ENCODE assay signal across 8 cellular contexts in the genomic region with DNA sequence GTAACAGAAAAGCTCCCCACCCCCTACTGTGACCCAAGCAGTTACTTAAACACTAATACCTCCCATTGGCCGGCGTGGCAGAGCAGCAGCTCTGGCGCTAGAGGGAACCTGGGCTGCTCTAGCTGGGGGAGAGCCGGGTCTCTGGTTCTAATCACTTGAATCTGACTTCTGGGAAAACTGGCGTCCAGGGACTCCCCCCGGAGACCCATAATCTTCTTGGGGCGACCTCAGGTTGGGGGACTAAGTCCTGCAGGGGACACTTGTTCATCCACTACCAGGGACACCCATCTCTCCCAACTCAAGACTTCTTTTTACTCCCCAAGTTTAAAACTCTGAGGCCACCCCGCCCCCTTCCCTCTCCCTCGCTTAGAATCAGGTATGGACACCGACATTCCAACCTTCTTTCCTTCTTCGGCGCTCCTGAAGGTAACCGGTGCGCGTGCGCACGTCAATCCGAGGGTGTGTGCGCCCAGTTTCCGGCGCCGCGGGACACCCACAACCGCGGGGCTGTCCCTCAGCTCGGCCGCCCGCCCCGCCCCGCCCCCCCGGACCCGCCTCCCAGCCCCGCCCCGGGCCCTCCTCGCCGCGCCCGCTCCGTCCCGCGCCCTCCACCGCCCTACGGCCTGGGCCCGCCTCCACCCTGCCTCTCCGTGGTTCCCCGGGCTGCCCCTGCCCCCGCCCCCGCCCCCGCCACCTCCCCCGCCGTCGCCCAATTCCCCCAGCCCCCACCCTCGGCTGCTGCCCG. TPM values are rescaled to one million over a fixed set of nuclear protein-coding genes. Genes with fewer than 3 reads are reported as not detected.
A peak's percentile ranks its signal among the peaks of the same experiment; 100 is the strongest.
DNase-seq lines count a peak whose midpoint lies in the region; ATAC-seq and TF ChIP-seq lines count a peak whose summit lies in the region.

A gene with protein sequence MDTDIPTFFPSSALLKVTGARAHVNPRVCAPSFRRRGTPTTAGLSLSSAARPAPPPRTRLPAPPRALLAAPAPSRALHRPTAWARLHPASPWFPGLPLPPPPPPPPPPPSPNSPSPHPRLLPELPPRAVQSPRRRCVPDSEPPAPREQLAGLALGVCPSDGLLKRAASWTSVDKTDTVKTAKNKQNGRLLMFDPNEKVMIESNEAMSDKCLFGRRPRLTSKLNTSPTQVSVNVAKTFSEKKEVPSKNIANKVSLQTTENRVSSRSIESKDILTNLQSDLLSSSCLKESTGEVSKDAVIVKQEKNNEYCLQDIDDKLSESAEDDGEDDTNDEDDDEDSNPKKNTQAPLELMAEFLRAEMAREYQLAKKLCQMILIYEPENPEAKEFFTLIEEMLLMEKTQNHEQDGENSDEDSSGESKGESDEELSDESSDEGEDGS (plus strand): TSS at position 75 of the 745 bp plus-strand sequence. CDS start 304 bp downstream, at position 379.

- DNase-seq in AG04449 (ENCODE audit: low read depth, low spot score), result no peak
- peak; percentile 76 to 86 for DNase-seq in NCI-H524 (lab: John Stamatoyannopoulos, UW)
- DNase-seq in activated CD4-positive, alpha-beta T cell treated with anti-CD3 and anti-CD28 coated beads, Interleukin-2, amount 50 U/mL, for 48 hours, result peak; percentile 65 to 72
- peak; percentile 88 for DNase-seq in ecto neural progenitor cell (ENCODE audit: low spot score)
- peak; percentile 87 for DNase-seq in lower lobe of right lung
- DNase-seq in stimulated activated CD4-positive, alpha-beta T cell treated with anti-CD3 and anti-CD28 coated beads, TNF-alpha, amount 100 ng/mL, for 1 hour (ENCODE audit: low read depth in 3 of 3, low spot score in 1 of 3), result peak in 2 of 3 donors; percentile 36 to 42

- POLR2A ChIA-PET in AG04449 (lab: Yijun Ruan, JAX), result interaction anchor here (0.6 kb wide), 1 partner anchor 156 kb away, joined by 3 read pairs; no protein-coding TSS in a partner anchor

- H3K36me3 ChIP-seq in lower lobe of right lung, result no peaks in the 10 kb centered on the region

- TF ChIP-seq CTCF in AG04449 (IDR thresholded peaks at IDR 0.05; ENCODE audit: insufficient read depth, low read length, missing control alignments) (peak; percentile 8), lower lobe of right lung (IDR thresholded peaks at IDR 0.05) (peak; percentile 26)

- peaks cover 6% of the 10 kb centered on the region for H3K4me1 ChIP-seq in lower lobe of right lung

- H3K4me3 ChIP-seq in AG04449 (ENCODE audit: low read depth, low read length), result peak within 1 kb of the TSS; percentile 66
- peak within 1 kb of the TSS; percentile 70 for H3K4me3 ChIP-seq in lower lobe of right lung

- H3K27ac ChIP-seq in lower lobe of right lung, result peak within 1 kb of the TSS; percentile 79

- CTCF ChIA-PET in AG04449 (lab: Yijun Ruan, JAX), result interaction anchor here (1.0 to 1.1 kb wide), 4 partner anchors 9 to 42 kb away, joined by 3 to 4 read pairs (median 3); no protein-coding TSS in a partner anchor

- no peaks in the 10 kb centered on the region for H3K9me3 ChIP-seq in lower lobe of right lung

- ATAC-seq in GM19035 (IDR thresholded peaks at IDR 0.05; ENCODE audit: unreplicated experiment) (peak; percentile 85), HG03342 (IDR thresholded peaks at IDR 0.05; ENCODE audit: unreplicated experiment) (peak; percentile 71), lower lobe of right lung (peak; percentile 95 to 97)

- intact Hi-C loops in lower lobe of right lung (cut with DNase I), result no loop called here

- no peaks in the 10 kb centered on the region for H3K27me3 ChIP-seq in lower lobe of right lung (ENCODE audit: low read depth)

RNA-seq across cellular contexts. Expression of the gene that starts here (rescaled TPM):
- total RNA-seq in lower lobe of right lung, result 8.5 TPM
